Comparison of ENCODE assay signal across 10 cellular contexts in the genomic region with DNA sequence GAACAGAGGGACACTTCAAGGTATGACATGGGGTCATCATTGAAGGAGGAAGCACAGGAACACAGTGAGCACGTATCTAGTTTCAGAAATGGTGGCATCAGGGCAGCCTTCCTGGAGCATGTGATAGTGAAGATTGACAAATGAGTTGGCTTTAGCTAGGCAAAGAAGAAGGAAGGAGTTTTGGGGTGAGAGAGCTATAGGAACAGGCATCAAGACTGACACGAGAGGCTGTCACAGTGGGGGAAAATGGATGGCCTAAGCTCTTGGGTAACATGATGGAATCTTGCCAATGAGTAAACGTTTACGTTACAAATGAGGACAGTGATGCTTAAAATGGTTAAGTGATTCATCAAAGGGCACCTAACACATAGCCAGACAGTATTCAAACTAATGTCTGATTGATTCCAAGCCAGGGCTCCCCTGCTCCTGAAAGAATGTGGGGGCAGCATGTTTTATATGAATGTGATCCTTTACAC. TPM values are rescaled to one million over a fixed set of nuclear protein-coding genes. Genes with fewer than 3 reads are reported as not detected.
DNase-seq lines count a peak whose midpoint lies in the region; ATAC-seq and TF ChIP-seq lines count a peak whose summit lies in the region.
"Had no signal": no experiment of that assay in that cellular context is flagged by ENCODE, and none has a peak within 500 bp of the region (broad histone marks: within the 10 kb centered on the region; RNA-seq: fewer than 3 reads in every experiment).

No MANE protein-coding gene starts in this region.

- H3K9me3 ChIP-seq in IMR-90 (ENCODE audit: control insufficient read depth, insufficient read depth, low read length) (peaks cover 3% of the 10 kb centered on the region), upper lobe of right lung (no peaks in the 10 kb centered on the region)

- POLR2A ChIA-PET in IMR-90 (lab: Charles Lee; ENCODE audit: unreplicated experiment), result no interaction called here

- H3K27me3 Mint-ChIP-seq in activated naive CD4-positive, alpha-beta T cell treated with anti-CD3 and anti-CD28 coated beads, Interleukin-2, amount 50 U/mL, for 24 hours, result no peaks in the 10 kb centered on the region
- H3K27me3 Mint-ChIP-seq in GM23338 (ENCODE audit: insufficient read depth, low read depth, poor library complexity), result no peaks in the 10 kb centered on the region

- H3K36me3 Mint-ChIP-seq in activated naive CD4-positive, alpha-beta T cell treated with anti-CD3 and anti-CD28 coated beads, Interleukin-2, amount 50 U/mL, for 24 hours, result peaks cover 8% of the 10 kb centered on the region
- peaks cover 23% of the 10 kb centered on the region for H3K36me3 Mint-ChIP-seq in GM23338 (ENCODE audit: low read depth)

- 71% methylated on average over 1 of the region's 4 CpGs; no CpG with 5 or more reads in 1 of the 2 experiments for WGBS in IMR-90 (ENCODE audit: extremely low coverage in 2 of 2, insufficient read length in 1 of 2), 2 experiments

- peak; percentile 50 for DNase-seq in CD1c-positive myeloid dendritic cell (ENCODE audit: extremely low spot score)
- DNase-seq in IMR-90, result peak; percentile 92
- no peak for DNase-seq in left lobe of liver (ENCODE audit: low spot score)
- DNase-seq in cortex of kidney (lab: John Stamatoyannopoulos, UW), result no peak
- no peak for DNase-seq in upper lobe of right lung
- DNase-seq in GM23338 (ENCODE audit: low spot score), result no peak
- no peak for DNase-seq in SHP77 treated with DMSO at 0.1 percent for 48 hours (lab: John Stamatoyannopoulos, UW)
- DNase-seq: NCI-H2107; stimulated activated CD4-positive, alpha-beta T cell treated with anti-CD3 and anti-CD28 coated beads, Interleukin-4, amount 100 ng/mL, for 1 hour had no signal

- H4K20me1 ChIP-seq in IMR-90 (ENCODE audit: insufficient read depth, low read length) (no peaks in the 10 kb centered on the region), GM23338 (replicated peaks; ENCODE audit: insufficient read depth) (no peaks in the 10 kb centered on the region)

- peak overlapping the region; percentile 54; the same call in 1 of the 2 replicates for H2BK120ac ChIP-seq in IMR-90 (ENCODE audit: low read depth, low read length)

- no peak overlapping the region for H3K4me3 ChIP-seq in IMR-90 (ENCODE audit: insufficient read depth, low read depth, low read length)
- H3K4me3 ChIP-seq in upper lobe of right lung, result no peak overlapping the region
- H3K4me3 ChIP-seq in GM23338, result no peak overlapping the region

- peak overlapping the region; percentile 69 for H3K4ac ChIP-seq in IMR-90 (ENCODE audit: low read depth, low read length)

- H3K14ac ChIP-seq in IMR-90 (replicated peaks; ENCODE audit: low read depth, low read length), result 0 out of 2 replicates have a peak overlapping the region, but pooled peaks have one; percentile 38

- peak overlapping the region; percentile 32 for H2BK5ac ChIP-seq in IMR-90 (ENCODE audit: low read depth, low read length, poor library complexity, severe bottlenecking)

- no peaks in the 10 kb centered on the region for H3K79me1 ChIP-seq in IMR-90 (ENCODE audit: low read depth in 1 of 2, low read length in 2 of 2)

- H3K27ac Mint-ChIP-seq in activated naive CD4-positive, alpha-beta T cell treated with anti-CD3 and anti-CD28 coated beads, Interleukin-2, amount 50 U/mL, for 24 hours, result peak overlapping the region; percentile 53
- no peak overlapping the region for H3K27ac Mint-ChIP-seq in GM23338

- no peak overlapping the region for H3K4me3 Mint-ChIP-seq in activated naive CD4-positive, alpha-beta T cell treated with anti-CD3 and anti-CD28 coated beads, Interleukin-2, amount 50 U/mL, for 24 hours
- H3K4me3 Mint-ChIP-seq in GM23338, result no peak overlapping the region

- intact Hi-C loops in IMR-90 (cut with micrococcal nuclease) (loop anchor here (5.0 kb wide), 2 partner anchors 211 to 691 kb away; no protein-coding TSS in a partner anchor), upper lobe of right lung (cut with DNase I) (loop anchor here (10.0 kb wide), 1 partner anchor 59 kb away; no protein-coding TSS in a partner anchor)

- H2AK9ac ChIP-seq in IMR-90 (replicated peaks; ENCODE audit: low read depth, low read length, poor library complexity), result no peak overlapping the region

- no peak; the same call in 1 of the 2 replicates for ATAC-seq in IMR-90 (ENCODE audit: low read depth)
- peak; percentile 31 for ATAC-seq in left lobe of liver
- no peak for ATAC-seq in upper lobe of right lung
- no peak for ATAC-seq in GM23338

- dilution Hi-C loops in IMR-90 (cut with HindIII; ENCODE audit: low sequenced_read_pairs, unreplicated experiment), result no loop called here

- H3K27me3 ChIP-seq in IMR-90 (ENCODE audit: control insufficient read depth, insufficient read depth, low read length), result no peaks in the 10 kb centered on the region
- H3K27me3 ChIP-seq in upper lobe of right lung, result no peaks in the 10 kb centered on the region
- no peaks in the 10 kb centered on the region for H3K27me3 ChIP-seq in GM23338 (ENCODE audit: insufficient read depth)

- no peak for TF ChIP-seq POLR2A in IMR-90 (IDR thresholded peaks at IDR 0.05; ENCODE audit: low read depth, low read length)

- in situ Hi-C loops in IMR-90 (cut with MboI; ENCODE audit: low sequenced_read_pairs), result loop anchor here (5.0 to 10.0 kb wide), 3 partner anchors 51 to 209 kb away; a partner anchor contains a TSS

- H3K4me1 ChIP-seq in IMR-90 (ENCODE audit: control insufficient read depth, insufficient read depth, low read length) (peaks cover 21% of the 10 kb centered on the region), upper lobe of right lung (no peaks in the 10 kb centered on the region), GM23338 (ENCODE audit: insufficient read depth) (peaks cover 24% of the 10 kb centered on the region)

- peak overlapping the region; percentile 59; the same call in 1 of the 3 replicates for H2BK15ac ChIP-seq in IMR-90 (ENCODE audit: low read depth, low read length)

- H3K9ac ChIP-seq in IMR-90 (ENCODE audit: low read depth, low read length), result no peak overlapping the region

- H3F3A ChIP-seq in GM23338 (replicated peaks; ENCODE audit: low read depth), result no peaks in the 10 kb centered on the region

- H3K79me2 ChIP-seq in GM23338 (replicated peaks; ENCODE audit: insufficient read depth), result no peaks in the 10 kb centered on the region

- no peaks in the 10 kb centered on the region for H3K9me2 ChIP-seq in GM23338 (ENCODE audit: insufficient read depth)

- peak overlapping the region; percentile 74; the same call in 1 of the 2 replicates for H4K5ac ChIP-seq in IMR-90 (ENCODE audit: low read depth, low read length)

- H3K36me3 ChIP-seq in IMR-90 (ENCODE audit: control insufficient read depth, insufficient read depth, low read length) (no peaks in the 10 kb centered on the region), upper lobe of right lung (no peaks in the 10 kb centered on the region), GM23338 (ENCODE audit: insufficient read depth) (no peaks in the 10 kb centered on the region)

- CTCF ChIA-PET in IMR-90 (lab: Yijun Ruan, JAX), result interaction anchor here (1.0 to 1.2 kb wide), 3 partner anchors 9 to 59 kb away, joined by 3 read pairs; no protein-coding TSS in a partner anchor

- peak overlapping the region; percentile 60; the same call in 1 of the 2 replicates for H3K23ac ChIP-seq in IMR-90 (ENCODE audit: low read depth, low read length)

- peak overlapping the region in 1 of 2 experiments; percentile 16; a peak in 1 of 4 replicates for H4K8ac ChIP-seq in IMR-90 (ENCODE audit: low read depth in 2 of 2, low read length in 2 of 2)

- H2BK20ac ChIP-seq in IMR-90 (ENCODE audit: low read depth, low read length), result peak overlapping the region; percentile 73

- H3K4me2 ChIP-seq in IMR-90 (ENCODE audit: low read depth, low read length), result 0 out of 2 replicates have a peak overlapping the region, but pooled peaks have one; percentile 4
- H3K4me2 ChIP-seq in GM23338, result no peak overlapping the region

- peaks cover 45% of the 10 kb centered on the region for H3K4me1 Mint-ChIP-seq in activated naive CD4-positive, alpha-beta T cell treated with anti-CD3 and anti-CD28 coated beads, Interleukin-2, amount 50 U/mL, for 24 hours
- peaks cover 24% of the 10 kb centered on the region for H3K4me1 Mint-ChIP-seq in GM23338

- H2AFZ ChIP-seq in IMR-90 (replicated peaks; ENCODE audit: low read length, poor library complexity) (no peak overlapping the region), GM23338 (no peak overlapping the region)

- H3K18ac ChIP-seq in IMR-90 (ENCODE audit: low read depth, low read length), result peak overlapping the region; percentile 91

- H3K56ac ChIP-seq in IMR-90 (ENCODE audit: extremely low read depth, insufficient read depth, low read length), result no peak overlapping the region

- H3K27ac ChIP-seq in IMR-90 (ENCODE audit: insufficient read depth, low read length), result no peak overlapping the region
- H3K27ac ChIP-seq in upper lobe of right lung, result no peak overlapping the region
- no peak overlapping the region for H3K27ac ChIP-seq in GM23338 (ENCODE audit: low read depth)

- peak overlapping the region; percentile 67 for H4K91ac ChIP-seq in IMR-90 (ENCODE audit: insufficient read depth, low read depth, low read length)

- TF ChIP-seq CTCF in IMR-90 (conservative IDR thresholded peaks at IDR 0.05; ENCODE audit: low read depth, low read length), result no peak
- no peak for TF ChIP-seq CTCF in upper lobe of right lung (IDR thresholded peaks at IDR 0.05)
- TF ChIP-seq CTCF in GM23338 (conservative IDR thresholded peaks at IDR 0.05; ENCODE audit: low read depth in 2 of 2), result no peak

- BruUV-seq in IMR-90 (replicated peaks; lab: Mats Ljungman, UMichigan), result no TSS peak

- peak overlapping the region; percentile 91; the same call in 1 of the 2 replicates for H2AK5ac ChIP-seq in IMR-90 (ENCODE audit: low read depth, low read length)

- no peak for TF ChIP-seq RAD21 in IMR-90 (IDR thresholded peaks at IDR 0.05; ENCODE audit: low read length)

- no peaks in the 10 kb centered on the region for H3K9me3 Mint-ChIP-seq in activated naive CD4-positive, alpha-beta T cell treated with anti-CD3 and anti-CD28 coated beads, Interleukin-2, amount 50 U/mL, for 24 hours
- peaks cover 13% of the 10 kb centered on the region; the same call in 2 of the 3 replicates for H3K9me3 Mint-ChIP-seq in GM23338

- H3K9me1 ChIP-seq in IMR-90 (ENCODE audit: insufficient read depth, low read length), result peaks cover 7% of the 10 kb centered on the region; the same call in 1 of the 2 replicates

RNA-seq across cellular contexts. Expression of a gene that starts 23.1 kb away (rescaled TPM):
- not detected in 2 replicates for total RNA-seq in IMR-90 (2012; rRNA removed)
- polyA plus RNA-seq in IMR-90 (2012; rRNA removed), result not detected in 2 replicates
- polyA plus RNA-seq in IMR-90 (2012; cell fraction: cytosol; rRNA removed), result not detected in 2 replicates
- polyA plus RNA-seq in IMR-90 (2012; cell fraction: nucleus; rRNA removed; ENCODE audit: low replicate concordance), result not detected in 2 replicates
- total RNA-seq in left lobe of liver, result 0.73 TPM
- 3.2 TPM for total RNA-seq in upper lobe of right lung
- total RNA-seq in GM23338 (2014; rRNA removed; shearing (Covaris generic)), result not detected in 2 replicates
- 2.4 and 3.4 TPM in 2 replicates for polyA plus RNA-seq in GM23338 (2016; fragmentation: Nextera tagmentation; extraction: Ambion mirVana)

RNA-seq across cellular contexts. Expression of a gene that starts 52.2 kb away (rescaled TPM):
- total RNA-seq in IMR-90 (2012; rRNA removed) (not detected in 2 replicates), left lobe of liver (not detected), upper lobe of right lung (7.2 TPM)
- polyA plus RNA-seq in IMR-90 (2012; rRNA removed) (not detected in 2 replicates), GM23338 (2016; fragmentation: Nextera tagmentation; extraction: Ambion mirVana) (0.95 and 1.2 TPM in 2 replicates)
- not detected in 2 replicates for polyA plus RNA-seq in IMR-90 (2012; cell fraction: cytosol; rRNA removed)
- polyA plus RNA-seq in IMR-90 (2012; cell fraction: nucleus; rRNA removed; ENCODE audit: low replicate concordance), result not detected in 2 replicates
- not detected in 2 replicates for total RNA-seq in GM23338 (2014; rRNA removed; shearing (Covaris generic))

Comparison
In these comparisons a context has a peak if more than half of its experiments do, and no peak if none do; other contexts are left out.
1. DNase-seq: peak in CD1c-positive myeloid dendritic cell (single experiment) and IMR-90 (single experiment); none in left lobe of liver (single experiment), cortex of kidney (single experiment), upper lobe of right lung (single experiment), GM23338 (single experiment) and SHP77 treated with DMSO at 0.1 percent for 48 hours (single experiment).